Comparison of ENCODE assay signal across 9 cellular contexts in genomic region chr11:46238078-46238966, GRCh38. TPM values are rescaled to one million over a fixed set of nuclear protein-coding genes. Genes with fewer than 3 reads are reported as not detected.
DNase-seq lines count a peak whose midpoint lies in the region; ATAC-seq and TF ChIP-seq lines count a peak whose summit lies in the region.
"Had no signal": no experiment of that assay in that cellular context is flagged by ENCODE, and none has a peak within 500 bp of the region (broad histone marks: within the 10 kb centered on the region; RNA-seq: fewer than 3 reads in every experiment).

No MANE protein-coding gene starts in this region.

- peak; percentile 52 for ATAC-seq in lung (ENCODE audit: insufficient read depth, low FRiP score)
- ATAC-seq in GM21390 (IDR thresholded peaks at IDR 0.05; ENCODE audit: unreplicated experiment): no peak
- ATAC-seq in HG03135 (IDR thresholded peaks at IDR 0.05; ENCODE audit: unreplicated experiment): no peak

- H3K36me3 ChIP-seq in duodenal mucosa (ENCODE audit: control insufficient read depth in 1 of 2, insufficient read depth in 2 of 2, low read length in 2 of 2) (no peaks in the 10 kb centered on the region), lung (ENCODE audit: control insufficient read depth in 2 of 2, insufficient read depth in 2 of 2, low read length in 2 of 2) (no peaks in the 10 kb centered on the region)

- no peak overlapping the region for H3K27ac ChIP-seq in duodenal mucosa (ENCODE audit: low read depth, low read length)
- peak overlapping the region; percentile 72 to 91 for H3K27ac ChIP-seq in lung (ENCODE audit: low read depth in 1 of 2, low read length in 1 of 2)

- H3K4me1 ChIP-seq in duodenal mucosa (ENCODE audit: control insufficient read depth in 1 of 2, insufficient read depth in 2 of 2, low read length in 2 of 2): peaks cover 21 to 30% of the 10 kb centered on the region in 2 donors
- peaks cover 6 to 18% of the 10 kb centered on the region in 2 donors for H3K4me1 ChIP-seq in lung (ENCODE audit: control insufficient read depth in 2 of 2, insufficient read depth in 2 of 2, low read length in 2 of 2)

- no peak for TF ChIP-seq CTCF in lung (IDR thresholded peaks at IDR 0.05; ENCODE audit: control extremely low read depth, extremely low read depth)

- H3K27me3 ChIP-seq in duodenal mucosa (ENCODE audit: control insufficient read depth in 1 of 2, insufficient read depth in 2 of 2, low read length in 2 of 2) (peaks cover 10 to 26% of the 10 kb centered on the region in 2 donors), lung (ENCODE audit: control insufficient read depth, insufficient read depth) (no peaks in the 10 kb centered on the region)

- H3K4me3 ChIP-seq in duodenal mucosa (ENCODE audit: low read depth in 1 of 2, low read length in 2 of 2): peak overlapping the region; percentile 55 to 57
- peak overlapping the region; percentile 37 for H3K4me3 ChIP-seq in lung

- WGBS in lung, 2 donors: 1% methylated on average over 57 to 70 of the region's 70 CpGs

- H3K9me3 ChIP-seq in duodenal mucosa (ENCODE audit: control insufficient read depth in 1 of 2, low read length in 2 of 2): no peaks in the 10 kb centered on the region
- H3K9me3 ChIP-seq in lung (ENCODE audit: control insufficient read depth in 2 of 2, insufficient read depth in 1 of 2, low read length in 1 of 2): no peaks in the 10 kb centered on the region

- peak overlapping the region; percentile 21 to 40 for H3K9ac ChIP-seq in duodenal mucosa (ENCODE audit: low read depth in 1 of 2, low read length in 2 of 2)

- DNase-seq in ELR (ENCODE audit: low read depth): peak; percentile 76
- peak; percentile 40 for DNase-seq in MV-4-11 (lab: John Stamatoyannopoulos, UW)
- peak; percentile 51 for DNase-seq in activated CD4-positive, alpha-beta T cell treated with anti-CD3 and anti-CD28 coated beads, Interleukin-2, amount 50 U/mL, for 1 hour
- peak; percentile 64 for DNase-seq in lung (ENCODE audit: low spot score)
- peak; percentile 35 to 64 (median 36) for DNase-seq in stimulated activated CD4-positive, alpha-beta T cell treated with anti-CD3 and anti-CD28 coated beads, TNF-alpha, amount 100 ng/mL, for 48 hours (ENCODE audit: low read depth in 3 of 3)

RNA-seq across cellular contexts. Expression of gene CREB3L1, which starts 39.1 kb away (rescaled TPM):
- 10 to 100 TPM; 16.8 to 52.3 TPM for total RNA-seq in lung
- 10 to 100 TPM; 21.3 to 54.0 TPM for polyA plus RNA-seq in lung
- total RNA-seq: activated CD8-positive, alpha-beta memory T cell treated with anti-CD3 and anti-CD28 coated beads for 36 hours had no signal
